Comparison of ENCODE assay signal across 26 cellular contexts in genomic region chr12:109844091-109844490, GRCh38. TPM values are rescaled to one million over a fixed set of nuclear protein-coding genes. Genes with fewer than 3 reads are reported as not detected.
DNase-seq lines count a peak whose midpoint lies in the region; ATAC-seq, FAIRE-seq and TF ChIP-seq lines count a peak whose summit lies in the region.
"Had no signal": no experiment of that assay in that cellular context is flagged by ENCODE, and none has a peak within 500 bp of the region (broad histone marks: within the 10 kb centered on the region; RNA-seq: fewer than 3 reads in every experiment).

No MANE protein-coding gene starts in this region.

- TF ChIP-seq POLR2A in GM12891 (IDR thresholded peaks at IDR 0.05; ENCODE audit: low read depth, low read length) (no peak), Peyer's patch (IDR thresholded peaks at IDR 0.05) (no peak)

- no peaks in the 10 kb centered on the region for H3K36me3 Mint-ChIP-seq in CD14-positive monocyte
- H3K36me3 Mint-ChIP-seq: CD4-positive, alpha-beta memory T cell had no signal

- H3K4me3 Mint-ChIP-seq in CD14-positive monocyte, result no peak overlapping the region
- H3K4me3 Mint-ChIP-seq: HFFc6 had no signal

- ATAC-seq in HG03432 (IDR thresholded peaks at IDR 0.05; ENCODE audit: unreplicated experiment), result no peak
- ATAC-seq: HCT116 had no signal

- intact Hi-C loops in CD14-positive monocyte (cut with micrococcal nuclease), result loop anchor here in 1 of 2 donors (2.0 kb wide), 1 partner anchor 39 kb away; no protein-coding TSS in a partner anchor

- peaks cover 0 to 10% (median 5%) of the 10 kb centered on the region in 4 donors for H3K4me1 ChIP-seq in liver (ENCODE audit: control insufficient read depth in 4 of 4, insufficient read depth in 4 of 4, low read length in 3 of 4)
- H3K4me1 ChIP-seq in Peyer's patch, result peaks cover 0 to 8% (median 3%) of the 10 kb centered on the region in 4 donors

- TF ChIP-seq CTCF in CD14-positive monocyte (IDR thresholded peaks at IDR 0.05) (no peak), liver (IDR thresholded peaks at IDR 0.05; ENCODE audit: low read depth, low read length, missing input control) (no peak), Peyer's patch (IDR thresholded peaks at IDR 0.05) (no peak)

- FAIRE-seq in GM12891 (lab: Jason Lieb, UNC), result peak; percentile 5
- FAIRE-seq: A204.1, G401.6, GM12892, GM18507, HTR-8/SVneo had no signal

- H3K36me3 ChIP-seq in liver (ENCODE audit: control insufficient read depth in 4 of 4, insufficient read depth in 3 of 4, low read depth in 1 of 4, low read length in 3 of 4), result no peaks in the 10 kb centered on the region
- H3K36me3 ChIP-seq in Peyer's patch, result no peaks in the 10 kb centered on the region

- H3K27ac ChIP-seq in liver (ENCODE audit: low read depth in 1 of 2, low read length in 2 of 2) (no peak overlapping the region), Peyer's patch (no peak overlapping the region)
- H3K27ac ChIP-seq: C4-2B had no signal

- H3K4me3 ChIP-seq in liver (ENCODE audit: low read depth in 1 of 3, low read length in 3 of 3) (no peak overlapping the region), Peyer's patch (no peak overlapping the region)

- H3K9ac ChIP-seq in liver (ENCODE audit: low read depth in 1 of 2, low read length in 2 of 2), result no peak overlapping the region

- H3K4me1 Mint-ChIP-seq in CD14-positive monocyte, result peaks cover 57% of the 10 kb centered on the region

- H3K9me3 ChIP-seq in liver (ENCODE audit: control insufficient read depth in 4 of 4, low read length in 3 of 4) (no peaks in the 10 kb centered on the region), Peyer's patch (no peaks in the 10 kb centered on the region)

- H3K27ac Mint-ChIP-seq in CD14-positive monocyte, result peak overlapping the region in 5 of 7 donors; percentile 37 to 95 (median 43)
- H3K27ac Mint-ChIP-seq: HFFc6, IgD-negative memory B cell had no signal

- no peaks in the 10 kb centered on the region for H3K9me3 Mint-ChIP-seq in CD14-positive monocyte
- H3K9me3 Mint-ChIP-seq: CD4-positive, alpha-beta memory T cell; HFFc6; IgD-negative memory B cell had no signal

- peaks cover 2 to 3% (median 3%) of the 10 kb centered on the region in 3 donors for H3K27me3 Mint-ChIP-seq in CD14-positive monocyte (ENCODE audit: low read depth in 3 of 3)
- H3K27me3 Mint-ChIP-seq: CD4-positive, alpha-beta memory T cell had no signal

- H3K27me3 ChIP-seq in liver (ENCODE audit: control insufficient read depth in 4 of 4, insufficient read depth in 4 of 4, low read length in 3 of 4), result no peaks in the 10 kb centered on the region
- no peaks in the 10 kb centered on the region for H3K27me3 ChIP-seq in Peyer's patch

- WGBS in liver, result 67% methylated on average over 5 of the region's 5 CpGs

- no peak for TF ChIP-seq RAD21 in liver (IDR thresholded peaks at IDR 0.05)

- DNase-seq in CD14-positive monocyte (ENCODE audit: low spot score), result no peak
- DNase-seq in GM12891 (ENCODE audit: insufficient read length, low spot score), result no peak
- peak; percentile 20 for DNase-seq in amniotic epithelial cell (ENCODE audit: low read depth)
- DNase-seq in Peyer's patch, result no peak
- no peak for DNase-seq in foreskin melanocyte
- DNase-seq in COLO668 (lab: John Stamatoyannopoulos, UW; ENCODE audit: unreplicated experiment), result no peak
- DNase-seq: ACHN; AML-193; Calu3; CD4-positive, alpha-beta memory T cell; DMS53; DND-41; GOT3; H7; HFFc6; KBM-7 had no signal

TF ChIP-seq in GM12891, 5 proteins besides CTCF, POLR2A, EP300 and RAD21:
- no peak for TF ChIP-seq POU2F2 (IDR thresholded peaks at IDR 0.05; ENCODE audit: low read depth, low read length)
- no peak for TF ChIP-seq POLR2AphosphoS5 (IDR thresholded peaks at IDR 0.05; ENCODE audit: low read depth, low read length)
- TF ChIP-seq PAX5 (IDR thresholded peaks at IDR 0.05; ENCODE audit: insufficient read depth, low read length, severe bottlenecking), result no peak
- no peak for TF ChIP-seq SPI1 (IDR thresholded peaks at IDR 0.05; ENCODE audit: low read depth, low read length)
- no peak for TF ChIP-seq TAF1 (IDR thresholded peaks at IDR 0.05; ENCODE audit: low read depth, low read length)

TF ChIP-seq in liver, 16 proteins besides CTCF, POLR2A, EP300 and RAD21:
- TF ChIP-seq REST (IDR thresholded peaks at IDR 0.05) (no peak), JUND (IDR thresholded peaks at IDR 0.05) (no peak), HNF4A (conservative IDR thresholded peaks at IDR 0.05) (no peak), ATF3 (IDR thresholded peaks at IDR 0.05) (no peak), YY1 (IDR thresholded peaks at IDR 0.05) (peak; percentile 30)
TF ChIP-seq in liver: peak in this region for 1.

RNA-seq across cellular contexts. Expression of gene TRPV4, which starts 10.9 kb away (rescaled TPM):
- polyA plus RNA-seq in CD14-positive monocyte (1 to 10 TPM in 1 of 2 donors, under 1 TPM in 1; 0.64 to 2.0 TPM), liver (1 to 10 TPM; 2.9 to 4.9 TPM)
- not detected for polyA plus RNA-seq in GM12891 (2012; ENCODE audit: low read depth, missing spikeins)
- total RNA-seq in liver (1 to 10 TPM; 1.3 to 9.6 TPM), Peyer's patch (under 1 TPM in 2 of 4 donors, not detected in 2; 0.27 to 0.57 TPM)
- polyA plus RNA-seq: CD4-positive, alpha-beta memory T cell; IgD-negative memory B cell had no signal

RNA-seq across cellular contexts. Expression of gene GLTP, which starts 36.2 kb away (rescaled TPM):
- polyA plus RNA-seq in CD14-positive monocyte (10 to 100 TPM; 46.2 to 65.9 TPM), liver (10 to 100 TPM in 1 of 2 donors, 1 to 10 TPM in 1; 9.0 to 12.8 TPM)
- 10.7 TPM for polyA plus RNA-seq in GM12891 (2012; ENCODE audit: low read depth, missing spikeins)
- total RNA-seq in liver (1 to 10 TPM; 8.5 TPM), Peyer's patch (100 to 1,000 TPM in 3 of 4 donors, 10 to 100 TPM in 1; 27.2 to 149 (median 141) TPM)

RNA-seq across cellular contexts. Expression of gene TCHP, which starts 56.0 kb away (rescaled TPM):
- polyA plus RNA-seq in CD14-positive monocyte (1 to 10 TPM; 2.6 to 7.3 TPM), liver (1 to 10 TPM; 5.0 to 5.1 TPM)
- polyA plus RNA-seq in GM12891 (2012; ENCODE audit: low read depth, missing spikeins), result 8.5 TPM
- total RNA-seq in liver (1 to 10 TPM; 5.4 to 9.8 TPM), Peyer's patch (100 to 1,000 TPM in 1 of 4 donors, 10 to 100 TPM in 3; 23.9 to 120 (median 36.3) TPM)
